In the genomic region with DNA sequence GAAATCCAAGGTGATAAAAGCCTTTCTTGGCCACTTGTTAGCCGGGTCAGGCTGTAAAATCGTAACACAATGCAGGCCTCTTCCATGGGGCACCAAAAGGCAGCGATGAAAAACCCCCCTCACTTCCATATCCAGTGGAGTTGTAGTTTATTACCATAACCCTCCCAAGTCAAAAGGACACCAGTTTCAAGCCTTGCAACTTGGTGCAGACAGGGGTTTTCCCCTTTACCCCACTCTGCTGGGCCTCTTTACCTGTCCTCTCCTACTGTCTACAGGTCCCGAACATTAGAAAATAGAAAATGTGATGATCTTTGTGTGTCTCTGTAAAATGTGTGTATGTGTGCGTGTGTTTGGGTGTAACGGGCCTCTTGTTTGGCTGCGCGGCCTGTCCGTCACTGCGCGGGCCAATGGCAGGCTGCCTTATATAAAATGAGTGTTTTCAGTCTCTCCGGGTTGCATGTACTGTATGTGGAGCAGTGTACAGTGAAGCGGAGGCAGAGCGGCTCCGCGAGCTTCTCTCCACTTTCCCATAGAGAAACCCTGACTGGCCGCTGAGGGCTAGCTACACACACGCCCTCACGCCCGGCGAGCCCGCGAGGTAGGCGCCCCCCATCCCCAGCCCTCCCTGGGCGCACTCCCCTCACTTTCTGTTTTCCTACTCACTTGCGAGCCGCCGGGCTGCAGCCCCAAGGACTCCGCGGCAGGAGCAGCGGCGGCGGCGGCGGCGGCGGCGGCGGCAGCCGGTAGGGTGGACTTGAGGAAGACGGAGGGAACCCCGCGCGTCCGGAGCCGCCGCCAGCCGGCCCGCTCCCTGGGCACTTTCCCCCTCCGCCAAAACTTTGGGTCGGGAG, we compare ENCODE assay signal across 8 cellular contexts. TPM values are rescaled to one million over a fixed set of nuclear protein-coding genes. Genes with fewer than 3 reads are reported as not detected.
DNase-seq lines count a peak whose midpoint lies in the region; ATAC-seq and TF ChIP-seq lines count a peak whose summit lies in the region.

Gene BBX, plus strand, starts transcription at position 453 of the 851 bp plus-strand sequence. CDS start 187,499 bp downstream, outside the sequence.

- H3K9me3 ChIP-seq in PC-3 (ENCODE audit: low read length) (no peaks in the 10 kb centered on the region), mucosa of descending colon (no peaks in the 10 kb centered on the region)

- TF ChIP-seq CTCF in PC-3 (conservative IDR thresholded peaks at IDR 0.05; ENCODE audit: low read depth, low read length), result no peak
- no peak for TF ChIP-seq CTCF in mucosa of descending colon (IDR thresholded peaks at IDR 0.05)

- no peaks in the 10 kb centered on the region for H3K27me3 ChIP-seq in PC-3 (ENCODE audit: low read length)

- CTCF ChIA-PET in PC-3 (lab: Charles Lee), result no interaction called here

- ATAC-seq in GM21717 (IDR thresholded peaks at IDR 0.05; ENCODE audit: unreplicated experiment), result peak; percentile 94
- peak; percentile 83 for ATAC-seq in PC-3
- peak; percentile 94 for ATAC-seq in mucosa of descending colon

- H3F3A ChIP-seq in PC-3 (ENCODE audit: low read length, unreplicated experiment), result no peaks in the 10 kb centered on the region

- TSS peak; percentile 58 for BruUV-seq in PC-3 (replicated peaks; lab: Mats Ljungman, UMichigan)

- peak within 1 kb of the TSS; percentile 86 for H3K4me2 ChIP-seq in PC-3 (ENCODE audit: low read length)

- intact Hi-C loops in PC-3 (cut with micrococcal nuclease), result loop anchor here (2.0 to 5.0 kb wide), 2 partner anchors 282 to 315 kb away; no protein-coding TSS in a partner anchor
- intact Hi-C loops in mucosa of descending colon (cut with DNase I, micrococcal nuclease), result loop anchor here in 1 of 2 donors (10.0 kb wide), 1 partner anchor 98 kb away; no protein-coding TSS in a partner anchor

- POLR2A ChIA-PET in PC-3 (lab: Charles Lee; ENCODE audit: unreplicated experiment), result interaction anchor here (0.6 kb wide), 2 partner anchors 11 to 793 kb away, joined by 4 read pairs; no protein-coding TSS in a partner anchor

- H3K4me3 ChIP-seq in Jurkat, Clone E6-1 (ENCODE audit: low read length), result peak within 1 kb of the TSS; percentile 79
- peak within 1 kb of the TSS; percentile 90 for H3K4me3 ChIP-seq in PC-3 (ENCODE audit: low read length)
- peak within 1 kb of the TSS; percentile 70 for H3K4me3 ChIP-seq in mucosa of descending colon

- H3K79me2 ChIP-seq in PC-3 (ENCODE audit: low read length), result peaks cover 38% of the 10 kb centered on the region

- DNase-seq in DMS153 (lab: John Stamatoyannopoulos, UW) (peak; percentile 92), PC-3 (peak; percentile 93), activated T-cell treated with anti-CD3 and anti-CD28 coated beads for 48 hours (ENCODE audit: low read depth) (peak; percentile 85), epithelial cell of prostate (ENCODE audit: low read depth, low spot score) (peak; percentile 93), mucosa of descending colon (peak; percentile 93 to 98 (median 96))
- peak; percentile 97 for DNase-seq in Jurkat, Clone E6-1 (ENCODE audit: low read depth, low spot score)
- DNase-seq in stimulated activated CD8-positive, alpha-beta memory T cell treated with anti-CD3 and anti-CD28 coated beads, Interleukin-4, amount 100 ng/mL, for 1 hour (ENCODE audit: low read depth in 2 of 2, low spot score in 1 of 2), result peak; percentile 86 to 87

- H4K20me1 ChIP-seq in PC-3 (ENCODE audit: low read length), result no peaks in the 10 kb centered on the region

- peak within 1 kb of the TSS; percentile 12; the same call in 1 of the 2 replicates for H3K27ac ChIP-seq in PC-3 (ENCODE audit: low read length)
- H3K27ac ChIP-seq in epithelial cell of prostate, result peak within 1 kb of the TSS; percentile 82

- no peaks in the 10 kb centered on the region for H3K9me2 ChIP-seq in PC-3 (replicated peaks; ENCODE audit: low read length)

- H2AFZ ChIP-seq in PC-3 (ENCODE audit: low read length), result peak within 1 kb of the TSS; percentile 99

- peak within 1 kb of the TSS; percentile 56 for H3K9ac ChIP-seq in PC-3 (ENCODE audit: low read length)

- H3K36me3 ChIP-seq in PC-3 (ENCODE audit: low read depth, low read length) (peaks cover 3% of the 10 kb centered on the region; the same call in 1 of the 2 replicates), mucosa of descending colon (ENCODE audit: low read depth) (no peaks in the 10 kb centered on the region)

- peaks cover 14% of the 10 kb centered on the region for H3K4me1 ChIP-seq in PC-3 (ENCODE audit: insufficient read depth, low read length)
- peaks cover 6% of the 10 kb centered on the region for H3K4me1 ChIP-seq in mucosa of descending colon (ENCODE audit: low read depth)

RNA-seq across cellular contexts. Expression of gene BBX, which starts in this region (rescaled TPM):
- polyA plus RNA-seq in Jurkat, Clone E6-1 (2012; ENCODE audit: insufficient read depth, insufficient read length), result 25.8 TPM
- total RNA-seq in PC-3 (2014; rRNA removed) (45.8 and 66.8 TPM in 2 replicates), mucosa of descending colon (10 to 100 TPM; 24.4 to 69.9 (median 26.0) TPM)

Comparison
In these comparisons a context has a peak if more than half of its experiments do, and no peak if none do; other contexts are left out.
1. Peak in every context shown above with its lines: DNase-seq, ATAC-seq, H3K4me3 ChIP-seq and H3K27ac ChIP-seq.